ENCODE assay signal across 11 cellular contexts in genomic region chr11:117005758-117006157, GRCh38.
A peak's percentile ranks its signal among the peaks of the same experiment; 100 is the strongest.
DNase-seq lines count a peak whose midpoint lies in the region; ATAC-seq, FAIRE-seq and TF ChIP-seq lines count a peak whose summit lies in the region.
"Had no signal": no experiment of that assay in that cellular context is flagged by ENCODE, and none has a peak within 500 bp of the region (broad histone marks: within the 10 kb centered on the region; RNA-seq: fewer than 3 reads in every experiment).

No MANE protein-coding gene starts in this region.

- DNase-seq in Ammon's horn (ENCODE audit: low spot score) (peak; percentile 51), GM19239 (ENCODE audit: insufficient read length, low spot score) (no peak), RPMI8226 (peak; percentile 18), medulla oblongata (ENCODE audit: extremely low spot score) (peak; percentile 65), hippocampal formation (lab: John Stamatoyannopoulos, UW) (no peak), T-cell (no peak), tibial nerve (ENCODE audit: low spot score in 2 of 2) (no peak)
- DNase-seq: activated CD4-positive, alpha-beta memory T cell treated with anti-CD3 and anti-CD28 coated beads, Interleukin-2, amount 10 ng/mL, durations not matched to agents 7 days and 5 days; MM.1S had no signal

- H3K36me3 ChIP-seq in tibial nerve: no peaks in the 10 kb centered on the region
- H3K36me3 ChIP-seq: ascending aorta had no signal

- H3K36me3 Mint-ChIP-seq in T-cell: peaks cover 13% of the 10 kb centered on the region

- TF ChIP-seq POLR2A in tibial nerve (IDR thresholded peaks at IDR 0.05): no peak

- H3K4me1 ChIP-seq in tibial nerve: peaks cover 0 to 61% (median 12%) of the 10 kb centered on the region in 4 donors

- H3K9me3 ChIP-seq in tibial nerve: no peaks in the 10 kb centered on the region
- H3K9me3 ChIP-seq: ascending aorta had no signal

- H3K27ac ChIP-seq in tibial nerve: peak overlapping the region in 1 of 4 donors; percentile 21
- H3K27ac ChIP-seq: ascending aorta had no signal

- no peaks in the 10 kb centered on the region for H3K27me3 ChIP-seq in tibial nerve
- H3K27me3 ChIP-seq: ascending aorta had no signal

- POLR2A ChIA-PET in T-cell (lab: Charles Lee): no interaction called here

- H3K9me3 Mint-ChIP-seq in T-cell: no peaks in the 10 kb centered on the region
- H3K9me3 Mint-ChIP-seq: activated CD4-positive, alpha-beta memory T cell treated with anti-CD3 and anti-CD28 coated beads, Interleukin-2, amount 10 ng/mL, durations not matched to agents 7 days and 5 days had no signal

- CTCF ChIA-PET in T-cell (lab: Charles Lee): no interaction called here

- no peak overlapping the region for H3K4me3 Mint-ChIP-seq in T-cell
- H3K4me3 Mint-ChIP-seq: activated CD4-positive, alpha-beta memory T cell treated with anti-CD3 and anti-CD28 coated beads, Interleukin-2, amount 10 ng/mL, durations not matched to agents 7 days and 5 days had no signal

- FAIRE-seq in GM19239 (lab: Jason Lieb, UNC): peak; percentile 11

- no peaks in the 10 kb centered on the region for H3K27me3 Mint-ChIP-seq in T-cell
- H3K27me3 Mint-ChIP-seq: activated CD4-positive, alpha-beta memory T cell treated with anti-CD3 and anti-CD28 coated beads, Interleukin-2, amount 10 ng/mL, durations not matched to agents 7 days and 5 days had no signal

- peak in 1 of 2 donors; percentile 16 for TF ChIP-seq EP300 in tibial nerve (IDR thresholded peaks at IDR 0.05)

- H3K4me1 Mint-ChIP-seq in T-cell: peaks cover 67 to 77% (median 69%) of the 10 kb centered on the region in 3 donors

- ATAC-seq in GM21390 (IDR thresholded peaks at IDR 0.05; ENCODE audit: unreplicated experiment) (no peak), T-cell (replicated peaks in 1 of 4) (no peak)

- 71 to 74% methylated on average over 1 of the region's 1 CpG for WGBS in tibial nerve, 2 donors

- peak overlapping the region in 1 of 2 donors; percentile 7 for H3K27ac Mint-ChIP-seq in T-cell
- H3K27ac Mint-ChIP-seq: activated CD4-positive, alpha-beta memory T cell treated with anti-CD3 and anti-CD28 coated beads, Interleukin-2, amount 10 ng/mL, durations not matched to agents 7 days and 5 days had no signal

- H3K4me3 ChIP-seq in tibial nerve: no peak overlapping the region
- H3K4me3 ChIP-seq: ascending aorta had no signal

- TF ChIP-seq CTCF in tibial nerve (IDR thresholded peaks at IDR 0.05): no peak

Comparison
In these comparisons a context has a peak if more than half of its experiments do, and no peak if none do; other contexts are left out.
1. DNase-seq: peak in Ammon's horn (single experiment), RPMI8226 (single experiment) and medulla oblongata (single experiment); none in GM19239 (single experiment), hippocampal formation (0 of 2), T-cell (0 of 34) and tibial nerve (0 of 2).